ENCODE assay signal across 8 cellular contexts in genomic region chr10:27223964-27224363, GRCh38. TPM values are rescaled to one million over a fixed set of nuclear protein-coding genes. Genes with fewer than 3 reads are reported as not detected.
DNase-seq lines count a peak whose midpoint lies in the region; ATAC-seq and TF ChIP-seq lines count a peak whose summit lies in the region.

No MANE protein-coding gene starts in this region.

- H3K36me3 ChIP-seq in endodermal cell (ENCODE audit: control insufficient read depth, insufficient read depth, low read length) (peaks cover 37% of the 10 kb centered on the region), neural progenitor cell (peaks cover 4% of the 10 kb centered on the region)

- H3K36me3 Mint-ChIP-seq in endodermal cell (ENCODE audit: low read depth) (peaks cover 26% of the 10 kb centered on the region), neural progenitor cell (peaks cover 9% of the 10 kb centered on the region)

- H3K79me2 ChIP-seq in neural progenitor cell (ENCODE audit: low read depth), result no peaks in the 10 kb centered on the region

- no peak overlapping the region for H3K9ac ChIP-seq in endodermal cell (ENCODE audit: extremely low read depth, low read length, poor library complexity, severe bottlenecking)
- H3K9ac ChIP-seq in neural progenitor cell, result no peak overlapping the region

- H3K9me3 ChIP-seq in endodermal cell (ENCODE audit: control insufficient read depth, low read length) (no peaks in the 10 kb centered on the region), neural progenitor cell (ENCODE audit: low read depth) (no peaks in the 10 kb centered on the region)

- H3K27ac Mint-ChIP-seq in endodermal cell (no peak overlapping the region), neural progenitor cell (no peak overlapping the region)

- DNase-seq in DMS53 (lab: John Stamatoyannopoulos, UW) (peak; percentile 70), endodermal cell (peak; percentile 56), neural progenitor cell (ENCODE audit: low spot score) (peak; percentile 38), epidermal melanocyte (ENCODE audit: insufficient read length, low spot score) (no peak)

- H4K20me1 ChIP-seq in neural progenitor cell (ENCODE audit: low read depth), result no peaks in the 10 kb centered on the region

- H2AFZ ChIP-seq in neural progenitor cell (replicated peaks), result no peak overlapping the region

- no peaks in the 10 kb centered on the region for H3K9me3 Mint-ChIP-seq in endodermal cell
- H3K9me3 Mint-ChIP-seq in neural progenitor cell, result no peaks in the 10 kb centered on the region

- H3K4me1 Mint-ChIP-seq in endodermal cell, result no peaks in the 10 kb centered on the region
- no peaks in the 10 kb centered on the region for H3K4me1 Mint-ChIP-seq in neural progenitor cell

- peak; percentile 39 for TF ChIP-seq CTCF in WI38 (IDR thresholded peaks at IDR 0.05; ENCODE audit: low read depth, low read length)
- peak; percentile 82 for TF ChIP-seq CTCF in endodermal cell (conservative IDR thresholded peaks at IDR 0.05)
- peak; percentile 71 for TF ChIP-seq CTCF in neural progenitor cell (IDR thresholded peaks at IDR 0.05)

- H3K4me1 ChIP-seq in endodermal cell (ENCODE audit: control insufficient read depth, insufficient read depth, low read length), result no peaks in the 10 kb centered on the region
- H3K4me1 ChIP-seq in neural progenitor cell, result no peaks in the 10 kb centered on the region

- H3K27me3 ChIP-seq in endodermal cell (ENCODE audit: control insufficient read depth, insufficient read depth, low read length, poor library complexity, severe bottlenecking) (no peaks in the 10 kb centered on the region), neural progenitor cell (no peaks in the 10 kb centered on the region)

- no peaks in the 10 kb centered on the region for H3K27me3 Mint-ChIP-seq in endodermal cell (ENCODE audit: insufficient read depth)
- no peaks in the 10 kb centered on the region for H3K27me3 Mint-ChIP-seq in neural progenitor cell (ENCODE audit: insufficient read depth, low read depth)

- H3F3A ChIP-seq in neural progenitor cell (ENCODE audit: low read depth), result no peaks in the 10 kb centered on the region

- H3K4me2 ChIP-seq in neural progenitor cell, result no peak overlapping the region

- H3K4me3 ChIP-seq in WI38 (ENCODE audit: low read depth, low read length) (no peak overlapping the region), endodermal cell (ENCODE audit: low read length) (no peak overlapping the region), neural progenitor cell (no peak overlapping the region)

- peak; percentile 48 for ATAC-seq in HG02623 (IDR thresholded peaks at IDR 0.05; ENCODE audit: unreplicated experiment)
- ATAC-seq in GM21515 (IDR thresholded peaks at IDR 0.05; ENCODE audit: unreplicated experiment), result no peak
- no peak for ATAC-seq in HG02763 (IDR thresholded peaks at IDR 0.05; ENCODE audit: unreplicated experiment)

- WGBS in endodermal cell (ENCODE audit: insufficient coverage in 1 of 2, insufficient read length in 1 of 2), 2 experiments, result 76 to 100% methylated on average over 3 to 5 of the region's 5 CpGs

- H3K4me3 Mint-ChIP-seq in endodermal cell, result no peak overlapping the region
- no peak overlapping the region for H3K4me3 Mint-ChIP-seq in neural progenitor cell

- H3K27ac ChIP-seq in endodermal cell (ENCODE audit: low read depth, low read length) (no peak overlapping the region), neural progenitor cell (no peak overlapping the region)

RNA-seq across cellular contexts. Expression of gene ACBD5, which starts 16.6 kb away (rescaled TPM):
- total RNA-seq in endodermal cell (10 to 100 TPM; 13.7 to 20.7 TPM), neural progenitor cell (ENCODE audit: low replicate concordance) (15.5 and 21.8 TPM in 2 replicates)
- 17.3 TPM for polyA plus RNA-seq in endodermal cell (2013, experiment 1 of 2)
- polyA plus RNA-seq in endodermal cell (2013, experiment 2 of 2), result 18.9 TPM
